1 cellular context compared by ENCODE assay signal in the genomic region with DNA sequence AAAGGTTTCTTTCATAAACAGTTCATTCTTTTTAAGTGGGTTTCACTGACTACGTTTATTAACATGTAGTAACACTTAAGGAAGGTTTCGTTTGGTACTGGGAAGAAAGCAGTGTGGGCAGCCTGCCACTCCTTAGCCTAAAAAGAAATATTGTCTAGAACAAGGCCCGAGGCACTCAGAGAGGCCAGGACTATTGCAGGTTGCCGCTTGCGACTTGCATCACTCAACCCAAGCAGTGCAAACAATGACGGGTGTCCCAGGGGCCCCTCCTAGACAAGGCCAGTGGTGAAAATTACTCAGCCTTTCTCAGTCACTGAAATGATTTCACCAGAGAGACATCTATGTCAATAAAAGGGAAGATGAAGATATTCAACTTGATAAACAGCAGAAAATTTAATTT.
A peak's percentile ranks its signal among the peaks of the same experiment; 100 is the strongest.
TF ChIP-seq lines count a peak whose summit lies in the region.

No MANE protein-coding gene starts in this region.

TF ChIP-seq in HepG2, 621 proteins besides CTCF, POLR2A, EP300 and RAD21 (continued from another document):
- TF ChIP-seq ZNF280D (CRISPR knock-in tag; IDR thresholded peaks at IDR 0.05) (no peak), SETDB1 (CRISPR knock-in tag; IDR thresholded peaks at IDR 0.05; ENCODE audit: borderline replicate concordance) (no peak), ATF4 (CRISPR knock-in tag; IDR thresholded peaks at IDR 0.05) (peak in 1 of 2 experiments; percentile 99; a peak in 2 of 4 replicates), SPEN (CRISPR knock-in tag; IDR thresholded peaks at IDR 0.05; ENCODE audit: low read depth) (no peak), SP4 (CRISPR knock-in tag; IDR thresholded peaks at IDR 0.05) (no peak), ARNT (IDR thresholded peaks at IDR 0.05) (no peak), ARHGAP35 (CRISPR knock-in tag; IDR thresholded peaks at IDR 0.05; ENCODE audit: borderline replicate concordance) (no peak), SOX5 (CRISPR knock-in tag; IDR thresholded peaks at IDR 0.05; ENCODE audit: borderline replicate concordance) (peak; percentile 19; the same call in 1 of the 2 replicates), ARNTL (CRISPR knock-in tag; IDR thresholded peaks at IDR 0.05) (no peak), ATF1 (CRISPR knock-in tag; IDR thresholded peaks at IDR 0.05) (no peak), SALL2 (CRISPR knock-in tag; IDR thresholded peaks at IDR 0.05) (0 out of 2 replicates have a peak, but pooled peaks have one; percentile 47), ZNF17 (CRISPR knock-in tag; IDR thresholded peaks at IDR 0.05) (no peak), ZNF207 (IDR thresholded peaks at IDR 0.05; ENCODE audit: borderline replicate concordance) (no peak), THAP11 (CRISPR knock-in tag; IDR thresholded peaks at IDR 0.05) (peak; percentile 47; the same call in 1 of the 2 replicates), SNAPC2 (CRISPR knock-in tag; IDR thresholded peaks at IDR 0.05) (no peak), MEIS1 (CRISPR knock-in tag; IDR thresholded peaks at IDR 0.05; ENCODE audit: borderline replicate concordance) (no peak), ZNF580 (CRISPR knock-in tag; IDR thresholded peaks at IDR 0.05; ENCODE audit: borderline replicate concordance, low read depth) (no peak), MEIS2 (CRISPR knock-in tag; IDR thresholded peaks at IDR 0.05) (no peak), ZFY (CRISPR knock-in tag; IDR thresholded peaks at IDR 0.05) (peak; percentile 28; the same call in 1 of the 2 replicates), MED1 (CRISPR knock-in tag; IDR thresholded peaks at IDR 0.05) (no peak; the same call in 1 of the 2 replicates), ZNF556 (CRISPR knock-in tag; IDR thresholded peaks at IDR 0.05; ENCODE audit: borderline replicate concordance) (no peak), TAF1 (CRISPR knock-in tag; IDR thresholded peaks at IDR 0.05) (no peak)
- TF ChIP-seq, protein P1, sequence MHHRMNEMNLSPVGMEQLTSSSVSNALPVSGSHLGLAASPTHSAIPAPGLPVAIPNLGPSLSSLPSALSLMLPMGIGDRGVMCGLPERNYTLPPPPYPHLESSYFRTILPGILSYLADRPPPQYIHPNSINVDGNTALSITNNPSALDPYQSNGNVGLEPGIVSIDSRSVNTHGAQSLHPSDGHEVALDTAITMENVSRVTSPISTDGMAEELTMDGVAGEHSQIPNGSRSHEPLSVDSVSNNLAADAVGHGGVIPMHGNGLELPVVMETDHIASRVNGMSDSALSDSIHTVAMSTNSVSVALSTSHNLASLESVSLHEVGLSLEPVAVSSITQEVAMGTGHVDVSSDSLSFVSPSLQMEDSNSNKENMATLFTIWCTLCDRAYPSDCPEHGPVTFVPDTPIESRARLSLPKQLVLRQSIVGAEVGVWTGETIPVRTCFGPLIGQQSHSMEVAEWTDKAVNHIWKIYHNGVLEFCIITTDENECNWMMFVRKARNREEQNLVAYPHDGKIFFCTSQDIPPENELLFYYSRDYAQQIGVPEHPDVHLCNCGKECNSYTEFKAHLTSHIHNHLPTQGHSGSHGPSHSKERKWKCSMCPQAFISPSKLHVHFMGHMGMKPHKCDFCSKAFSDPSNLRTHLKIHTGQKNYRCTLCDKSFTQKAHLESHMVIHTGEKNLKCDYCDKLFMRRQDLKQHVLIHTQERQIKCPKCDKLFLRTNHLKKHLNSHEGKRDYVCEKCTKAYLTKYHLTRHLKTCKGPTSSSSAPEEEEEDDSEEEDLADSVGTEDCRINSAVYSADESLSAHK (CRISPR knock-in tag; IDR thresholded peaks at IDR 0.05; ENCODE audit: borderline replicate concordance) = no peak
- TF ChIP-seq, protein P2, sequence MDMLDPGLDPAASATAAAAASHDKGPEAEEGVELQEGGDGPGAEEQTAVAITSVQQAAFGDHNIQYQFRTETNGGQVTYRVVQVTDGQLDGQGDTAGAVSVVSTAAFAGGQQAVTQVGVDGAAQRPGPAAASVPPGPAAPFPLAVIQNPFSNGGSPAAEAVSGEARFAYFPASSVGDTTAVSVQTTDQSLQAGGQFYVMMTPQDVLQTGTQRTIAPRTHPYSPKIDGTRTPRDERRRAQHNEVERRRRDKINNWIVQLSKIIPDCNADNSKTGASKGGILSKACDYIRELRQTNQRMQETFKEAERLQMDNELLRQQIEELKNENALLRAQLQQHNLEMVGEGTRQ (IDR thresholded peaks at IDR 0.05; ENCODE audit: low read depth, low read length) = no peak
- TF ChIP-seq, protein P2 (CRISPR knock-in tag; IDR thresholded peaks at IDR 0.05; ENCODE audit: borderline replicate concordance) = no peak
- TF ChIP-seq, protein P3, sequence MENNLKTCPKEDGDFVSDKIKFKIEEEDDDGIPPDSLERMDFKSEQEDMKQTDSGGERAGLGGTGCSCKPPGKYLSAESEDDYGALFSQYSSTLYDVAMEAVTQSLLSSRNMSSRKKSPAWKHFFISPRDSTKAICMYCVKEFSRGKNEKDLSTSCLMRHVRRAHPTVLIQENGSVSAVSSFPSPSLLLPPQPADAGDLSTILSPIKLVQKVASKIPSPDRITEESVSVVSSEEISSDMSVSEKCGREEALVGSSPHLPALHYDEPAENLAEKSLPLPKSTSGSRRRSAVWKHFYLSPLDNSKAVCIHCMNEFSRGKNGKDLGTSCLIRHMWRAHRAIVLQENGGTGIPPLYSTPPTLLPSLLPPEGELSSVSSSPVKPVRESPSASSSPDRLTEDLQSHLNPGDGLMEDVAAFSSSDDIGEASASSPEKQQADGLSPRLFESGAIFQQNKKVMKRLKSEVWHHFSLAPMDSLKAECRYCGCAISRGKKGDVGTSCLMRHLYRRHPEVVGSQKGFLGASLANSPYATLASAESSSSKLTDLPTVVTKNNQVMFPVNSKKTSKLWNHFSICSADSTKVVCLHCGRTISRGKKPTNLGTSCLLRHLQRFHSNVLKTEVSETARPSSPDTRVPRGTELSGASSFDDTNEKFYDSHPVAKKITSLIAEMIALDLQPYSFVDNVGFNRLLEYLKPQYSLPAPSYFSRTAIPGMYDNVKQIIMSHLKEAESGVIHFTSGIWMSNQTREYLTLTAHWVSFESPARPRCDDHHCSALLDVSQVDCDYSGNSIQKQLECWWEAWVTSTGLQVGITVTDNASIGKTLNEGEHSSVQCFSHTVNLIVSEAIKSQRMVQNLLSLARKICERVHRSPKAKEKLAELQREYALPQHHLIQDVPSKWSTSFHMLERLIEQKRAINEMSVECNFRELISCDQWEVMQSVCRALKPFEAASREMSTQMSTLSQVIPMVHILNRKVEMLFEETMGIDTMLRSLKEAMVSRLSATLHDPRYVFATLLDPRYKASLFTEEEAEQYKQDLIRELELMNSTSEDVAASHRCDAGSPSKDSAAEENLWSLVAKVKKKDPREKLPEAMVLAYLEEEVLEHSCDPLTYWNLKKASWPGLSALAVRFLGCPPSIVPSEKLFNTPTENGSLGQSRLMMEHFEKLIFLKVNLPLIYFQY (CRISPR knock-in tag; IDR thresholded peaks at IDR 0.05; ENCODE audit: borderline replicate concordance) = no peak
- TF ChIP-seq, protein P4, sequence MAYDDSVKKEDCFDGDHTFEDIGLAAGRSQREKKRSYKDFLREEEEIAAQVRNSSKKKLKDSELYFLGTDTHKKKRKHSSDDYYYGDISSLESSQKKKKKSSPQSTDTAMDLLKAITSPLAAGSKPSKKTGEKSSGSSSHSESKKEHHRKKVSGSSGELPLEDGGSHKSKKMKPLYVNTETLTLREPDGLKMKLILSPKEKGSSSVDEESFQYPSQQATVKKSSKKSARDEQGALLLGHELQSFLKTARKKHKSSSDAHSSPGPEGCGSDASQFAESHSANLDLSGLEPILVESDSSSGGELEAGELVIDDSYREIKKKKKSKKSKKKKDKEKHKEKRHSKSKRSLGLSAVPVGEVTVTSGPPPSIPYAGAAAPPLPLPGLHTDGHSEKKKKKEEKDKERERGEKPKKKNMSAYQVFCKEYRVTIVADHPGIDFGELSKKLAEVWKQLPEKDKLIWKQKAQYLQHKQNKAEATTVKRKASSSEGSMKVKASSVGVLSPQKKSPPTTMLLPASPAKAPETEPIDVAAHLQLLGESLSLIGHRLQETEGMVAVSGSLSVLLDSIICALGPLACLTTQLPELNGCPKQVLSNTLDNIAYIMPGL (CRISPR knock-in tag; IDR thresholded peaks at IDR 0.05; ENCODE audit: borderline replicate concordance in 1 of 2, low read depth in 1 of 2) = no peak
